39 cellular contexts compared by ENCODE assay signal in genomic region chr17:63854709-63855108, GRCh38. TPM values are rescaled to one million over a fixed set of nuclear protein-coding genes. Genes with fewer than 3 reads are reported as not detected.
"Had no signal": no experiment of that assay in that cellular context is flagged by ENCODE, and none has a peak within 500 bp of the region (broad histone marks: within the 10 kb centered on the region; RNA-seq: fewer than 3 reads in every experiment).

No MANE protein-coding gene starts in this region.

- ATAC-seq: activated CD4-positive, alpha-beta T cell treated with anti-CD3 and anti-CD28 coated beads for 36 hours; activated CD4-positive, CD25-positive, alpha-beta regulatory T cell treated with anti-CD3 and anti-CD28 coated beads, Interleukin-2, amount 50 U/mL, for 24 hours; activated CD8-positive, alpha-beta T cell treated with anti-CD3 and anti-CD28 coated beads, Interleukin-2, amount 10 ng/mL, durations not matched to agents 7 days and 5 days; activated naive CD8-positive, alpha-beta T cell treated with anti-CD3 and anti-CD28 coated beads, Interleukin-2, amount 50 U/mL, for 24 hours; WTC11 had no signal

- H3K27ac Mint-ChIP-seq: activated CD4-positive, alpha-beta memory T cell treated with anti-CD3 and anti-CD28 coated beads, Interleukin-2, amount 10 ng/mL, durations not matched to agents 7 days and 5 days; activated CD4-positive, alpha-beta T cell treated with anti-CD3 and anti-CD28 coated beads for 36 hours; activated CD4-positive, alpha-beta T cell treated with anti-CD3 and anti-CD28 coated beads, Interleukin-2, amount 10 ng/mL, durations not matched to agents 7 days and 5 days; activated CD8-positive, alpha-beta T cell treated with anti-CD3 and anti-CD28 coated beads, Interleukin-2, amount 10 ng/mL, durations not matched to agents 7 days and 5 days; activated naive CD4-positive, alpha-beta T cell treated with anti-CD3 and anti-CD28 coated beads, Interleukin-2, amount 10 ng/mL, durations not matched to agents 7 days and 5 days; activated naive CD4-positive, alpha-beta T cell treated with anti-CD3 and anti-CD28 coated beads, Interleukin-2, amount 50 U/mL, for 24 hours; activated naive CD8-positive, alpha-beta T cell; activated naive CD8-positive, alpha-beta T cell treated with anti-CD3 and anti-CD28 coated beads, Interleukin-2, amount 10 ng/mL, durations not matched to agents 7 days and 5 days; activated naive CD8-positive, alpha-beta T cell treated with anti-CD3 and anti-CD28 coated beads, Interleukin-2, amount 50 U/mL, for 24 hours; activated T-cell treated with anti-CD3 and anti-CD28 coated beads, Interleukin-2, amount 50 U/mL, for 24 hours; activated T-helper 2 cell treated with anti-CD3 and anti-CD28 coated beads, Interferon-gamma antibody, Interleukin-2, Interleukin-4, amounts not matched to agents 10 μg/mL and 5 μg/mL and 100 μg/mL, durations not matched to agents 14 hours and 24 hours and 36 hours; brain; T-helper 1 cell treated with Interleukin-12 subunit alpha and Interleukin-12 subunit beta and Interleukin-4 antibody, amounts not matched to agents 30 μg/mL and 1 μg/mL, for 36 hours; T-helper 2 cell treated with Interferon-gamma antibody and Interleukin-4, amounts not matched to agents 5 μg/mL and 100 μg/mL, for 36 hours; WTC11 had no signal

- DNase-seq: activated CD4-positive, alpha-beta memory T cell treated with anti-CD3 and anti-CD28 coated beads, Interleukin-2, amount 10 ng/mL, durations not matched to agents 7 days and 5 days; activated CD4-positive, alpha-beta T cell treated with anti-CD3 and anti-CD28 coated beads for 1 hour; activated CD4-positive, alpha-beta T cell treated with anti-CD3 and anti-CD28 coated beads for 36 hours; activated CD4-positive, alpha-beta T cell treated with anti-CD3 and anti-CD28 coated beads for 48 hours; activated CD4-positive, alpha-beta T cell treated with anti-CD3 and anti-CD28 coated beads, Interleukin-2, amount 10 ng/mL, durations not matched to agents 7 days and 5 days; activated CD4-positive, alpha-beta T cell treated with anti-CD3 and anti-CD28 coated beads, Interleukin-2, amount 50 U/mL, for 48 hours; activated CD4-positive, CD25-positive, alpha-beta regulatory T cell; activated CD8-positive, alpha-beta memory T cell treated with anti-CD3 and anti-CD28 coated beads, Interleukin-2, amount 50 U/mL, for 48 hours; activated CD8-positive, alpha-beta T cell treated with anti-CD3 and anti-CD28 coated beads, Interleukin-2, amount 10 ng/mL, durations not matched to agents 7 days and 5 days; activated effector memory CD4-positive, alpha-beta T cell treated with Interleukin-2 at 50 U/mL for 16 hours; activated gamma-delta T cell; activated naive CD4-positive, alpha-beta T cell treated with anti-CD3 and anti-CD28 coated beads, Interleukin-2, amount 10 ng/mL, durations not matched to agents 7 days and 5 days; activated naive CD4-positive, alpha-beta T cell treated with Interleukin-2 at 50 U/mL for 16 hours; activated naive CD8-positive, alpha-beta T cell treated with anti-CD3 and anti-CD28 coated beads, Interleukin-2, amount 10 ng/mL, durations not matched to agents 7 days and 5 days; activated naive CD8-positive, alpha-beta T cell treated with anti-CD3 and anti-CD28 coated beads, Interleukin-2, amount 50 U/mL, for 24 hours; activated T-cell treated with anti-CD3 and anti-CD28 coated beads, Interleukin-2, amount 50 U/mL, for 24 hours; activated T-cell treated with anti-CD3 and anti-CD28 coated beads, Interleukin-2, amount 50 U/mL, for 48 hours; amygdala; anterior cingulate cortex; caudate nucleus; cerebellar nuclear complex; T-helper 1 cell; T-helper 2 cell; T-helper 9 cell; WERI-Rb-1 had no signal

- H3K4me3 Mint-ChIP-seq: activated CD4-positive, alpha-beta memory T cell treated with anti-CD3 and anti-CD28 coated beads, Interleukin-2, amount 10 ng/mL, durations not matched to agents 7 days and 5 days; activated CD4-positive, alpha-beta T cell treated with anti-CD3 and anti-CD28 coated beads for 36 hours; activated CD4-positive, alpha-beta T cell treated with anti-CD3 and anti-CD28 coated beads, Interleukin-2, amount 10 ng/mL, durations not matched to agents 7 days and 5 days; activated CD8-positive, alpha-beta T cell treated with anti-CD3 and anti-CD28 coated beads, Interleukin-2, amount 10 ng/mL, durations not matched to agents 7 days and 5 days; activated naive CD4-positive, alpha-beta T cell treated with anti-CD3 and anti-CD28 coated beads, Interleukin-2, amount 10 ng/mL, durations not matched to agents 7 days and 5 days; activated naive CD4-positive, alpha-beta T cell treated with anti-CD3 and anti-CD28 coated beads, Interleukin-2, amount 50 U/mL, for 24 hours; activated naive CD8-positive, alpha-beta T cell; activated naive CD8-positive, alpha-beta T cell treated with anti-CD3 and anti-CD28 coated beads, Interleukin-2, amount 10 ng/mL, durations not matched to agents 7 days and 5 days; activated naive CD8-positive, alpha-beta T cell treated with anti-CD3 and anti-CD28 coated beads, Interleukin-2, amount 50 U/mL, for 24 hours; activated T-cell treated with anti-CD3 and anti-CD28 coated beads, Interleukin-2, amount 50 U/mL, for 24 hours; brain; central memory CD8-positive, alpha-beta T cell; T-helper 1 cell treated with Interleukin-12 subunit alpha and Interleukin-12 subunit beta and Interleukin-4 antibody, amounts not matched to agents 30 μg/mL and 1 μg/mL, for 36 hours; T-helper 2 cell treated with Interferon-gamma antibody and Interleukin-4, amounts not matched to agents 5 μg/mL and 100 μg/mL, for 36 hours; WTC11 had no signal

- H3K4me1 Mint-ChIP-seq: activated CD4-positive, alpha-beta T cell treated with anti-CD3 and anti-CD28 coated beads for 36 hours; activated naive CD8-positive, alpha-beta T cell treated with anti-CD3 and anti-CD28 coated beads, Interleukin-2, amount 50 U/mL, for 24 hours; WTC11 had no signal

- H3K36me3 ChIP-seq: ascending aorta, cardiac muscle cell, WERI-Rb-1 had no signal

- H3K9me3 Mint-ChIP-seq: activated CD4-positive, alpha-beta memory T cell treated with anti-CD3 and anti-CD28 coated beads, Interleukin-2, amount 10 ng/mL, durations not matched to agents 7 days and 5 days; activated CD4-positive, alpha-beta T cell treated with anti-CD3 and anti-CD28 coated beads, Interleukin-2, amount 10 ng/mL, durations not matched to agents 7 days and 5 days; activated naive CD4-positive, alpha-beta T cell treated with anti-CD3 and anti-CD28 coated beads, Interleukin-2, amount 10 ng/mL, durations not matched to agents 7 days and 5 days; activated naive CD4-positive, alpha-beta T cell treated with anti-CD3 and anti-CD28 coated beads, Interleukin-2, amount 50 U/mL, for 24 hours; activated naive CD8-positive, alpha-beta T cell treated with anti-CD3 and anti-CD28 coated beads, Interleukin-2, amount 10 ng/mL, durations not matched to agents 7 days and 5 days; activated naive CD8-positive, alpha-beta T cell treated with anti-CD3 and anti-CD28 coated beads, Interleukin-2, amount 50 U/mL, for 24 hours; activated T-cell treated with anti-CD3 and anti-CD28 coated beads, Interleukin-2, amount 50 U/mL, for 24 hours; activated T-helper 2 cell treated with anti-CD3 and anti-CD28 coated beads, Interferon-gamma antibody, Interleukin-2, Interleukin-4, amounts not matched to agents 10 μg/mL and 5 μg/mL and 100 μg/mL, durations not matched to agents 14 hours and 24 hours and 36 hours; central memory CD8-positive, alpha-beta T cell; T-helper 1 cell treated with Interleukin-12 subunit alpha and Interleukin-12 subunit beta and Interleukin-4 antibody, amounts not matched to agents 30 μg/mL and 1 μg/mL, for 36 hours; T-helper 2 cell treated with Interferon-gamma antibody and Interleukin-4, amounts not matched to agents 5 μg/mL and 100 μg/mL, for 36 hours had no signal

- H3K27me3 ChIP-seq: ascending aorta had no signal

- H3K9me3 ChIP-seq: ascending aorta had no signal

- H3K4me3 ChIP-seq: ascending aorta, cardiac muscle cell had no signal

- H3K27me3 Mint-ChIP-seq: activated CD4-positive, alpha-beta T cell treated with anti-CD3 and anti-CD28 coated beads for 36 hours; activated naive CD4-positive, alpha-beta T cell treated with anti-CD3 and anti-CD28 coated beads, Interleukin-2, amount 50 U/mL, for 24 hours; activated naive CD8-positive, alpha-beta T cell; activated naive CD8-positive, alpha-beta T cell treated with anti-CD3 and anti-CD28 coated beads, Interleukin-2, amount 50 U/mL, for 24 hours; activated T-cell treated with anti-CD3 and anti-CD28 coated beads, Interleukin-2, amount 50 U/mL, for 24 hours; central memory CD8-positive, alpha-beta T cell had no signal

- H3K27ac ChIP-seq: ascending aorta, cardiac muscle cell, WERI-Rb-1 had no signal

- H3K36me3 Mint-ChIP-seq: activated naive CD4-positive, alpha-beta T cell treated with anti-CD3 and anti-CD28 coated beads, Interleukin-2, amount 10 ng/mL, durations not matched to agents 7 days and 5 days; activated naive CD4-positive, alpha-beta T cell treated with anti-CD3 and anti-CD28 coated beads, Interleukin-2, amount 50 U/mL, for 24 hours; activated naive CD8-positive, alpha-beta T cell; activated naive CD8-positive, alpha-beta T cell treated with anti-CD3 and anti-CD28 coated beads, Interleukin-2, amount 10 ng/mL, durations not matched to agents 7 days and 5 days; brain; WTC11 had no signal

- H3K4me1 ChIP-seq: ascending aorta had no signal

RNA-seq across cellular contexts. Expression of gene CSH2, which starts 18.8 kb away (rescaled TPM):
- total RNA-seq: activated CD4-positive, alpha-beta memory T cell treated with anti-CD3 and anti-CD28 coated beads, Interleukin-2, amount 10 ng/mL, durations not matched to agents 7 days and 5 days; activated CD4-positive, alpha-beta T cell treated with anti-CD3 and anti-CD28 coated beads for 36 hours; activated CD4-positive, alpha-beta T cell treated with anti-CD3 and anti-CD28 coated beads, Interleukin-2, amount 10 ng/mL, durations not matched to agents 7 days and 5 days; activated CD8-positive, alpha-beta memory T cell treated with anti-CD3 and anti-CD28 coated beads for 36 hours; activated CD8-positive, alpha-beta T cell treated with anti-CD3 and anti-CD28 coated beads, Interleukin-2, amount 10 ng/mL, durations not matched to agents 7 days and 5 days; activated naive CD8-positive, alpha-beta T cell treated with anti-CD3 and anti-CD28 coated beads, Interleukin-2, amount 10 ng/mL, durations not matched to agents 7 days and 5 days; activated T-helper 2 cell treated with anti-CD3 and anti-CD28 coated beads, Interferon-gamma antibody, Interleukin-2, Interleukin-4, amounts not matched to agents 10 μg/mL and 5 μg/mL and 100 μg/mL, durations not matched to agents 14 hours and 24 hours and 36 hours; ascending aorta; bronchial epithelial cell; cardiac muscle cell; WTC11 had no signal
- polyA plus RNA-seq: adipose tissue, cardiac muscle cell had no signal

RNA-seq across cellular contexts. Expression of gene GH2, which starts 27.0 kb away (rescaled TPM):
- total RNA-seq: activated CD4-positive, alpha-beta memory T cell treated with anti-CD3 and anti-CD28 coated beads, Interleukin-2, amount 10 ng/mL, durations not matched to agents 7 days and 5 days; activated CD4-positive, alpha-beta T cell treated with anti-CD3 and anti-CD28 coated beads for 36 hours; activated CD4-positive, alpha-beta T cell treated with anti-CD3 and anti-CD28 coated beads, Interleukin-2, amount 10 ng/mL, durations not matched to agents 7 days and 5 days; activated CD8-positive, alpha-beta memory T cell treated with anti-CD3 and anti-CD28 coated beads for 36 hours; activated CD8-positive, alpha-beta T cell treated with anti-CD3 and anti-CD28 coated beads, Interleukin-2, amount 10 ng/mL, durations not matched to agents 7 days and 5 days; activated naive CD8-positive, alpha-beta T cell treated with anti-CD3 and anti-CD28 coated beads, Interleukin-2, amount 10 ng/mL, durations not matched to agents 7 days and 5 days; activated T-helper 2 cell treated with anti-CD3 and anti-CD28 coated beads, Interferon-gamma antibody, Interleukin-2, Interleukin-4, amounts not matched to agents 10 μg/mL and 5 μg/mL and 100 μg/mL, durations not matched to agents 14 hours and 24 hours and 36 hours; ascending aorta; bronchial epithelial cell; cardiac muscle cell had no signal
- polyA plus RNA-seq: adipose tissue had no signal
